Comparison of ENCODE assay signal across 10 cellular contexts in genomic region chr17:15946611-15947120, GRCh38. TPM values are rescaled to one million over a fixed set of nuclear protein-coding genes. Genes with fewer than 3 reads are reported as not detected.
DNase-seq lines count a peak whose midpoint lies in the region; ATAC-seq and TF ChIP-seq lines count a peak whose summit lies in the region.
"Had no signal": no experiment of that assay in that cellular context is flagged by ENCODE, and none has a peak within 500 bp of the region (broad histone marks: within the 10 kb centered on the region; RNA-seq: fewer than 3 reads in every experiment).

No MANE protein-coding gene starts in this region.

- in situ Hi-C loops in brain microvascular endothelial cell (cut with HindIII; ENCODE audit: low pct_ligation_motif_present, low sequenced_read_pairs), result no loop called here

- H3K4me3 ChIP-seq in ACC112 (ENCODE audit: low read depth, low read length), result peak overlapping the region; percentile 97
- H3K4me3 ChIP-seq in HFF-Myc (replicated peaks; ENCODE audit: low read depth, low read length), result peak overlapping the region; percentile 78
- peak overlapping the region; percentile 83 for H3K4me3 ChIP-seq in brain microvascular endothelial cell (ENCODE audit: low read depth, low read length)
- H3K4me3 ChIP-seq in mesenchymal stem cell (ENCODE audit: insufficient read depth in 1 of 2, low read depth in 1 of 2, low read length in 2 of 2), result peak overlapping the region in 1 of 2 experiments; percentile 84

- H3K4me2 ChIP-seq in mesenchymal stem cell (ENCODE audit: low read length, poor library complexity, severe bottlenecking), result peak overlapping the region; percentile 97

- WGBS in mesenchymal stem cell, result 59% methylated on average over 9 of the region's 9 CpGs

- H3K79me2 ChIP-seq in ACC112 (ENCODE audit: control insufficient read depth, insufficient read depth, low read length, unreplicated experiment), result peaks cover 56% of the 10 kb centered on the region

- H3K4me1 ChIP-seq in ACC112 (ENCODE audit: control insufficient read depth, insufficient read depth, low read length, unreplicated experiment) (peaks cover 23% of the 10 kb centered on the region), mesenchymal stem cell (ENCODE audit: control insufficient read depth, insufficient read depth, low read depth, low read length) (peaks cover 43% of the 10 kb centered on the region)

- H2AK5ac ChIP-seq in mesenchymal stem cell (ENCODE audit: low read length, severe bottlenecking), result peak overlapping the region; percentile 86

- peak overlapping the region; percentile 93 for H4K8ac ChIP-seq in mesenchymal stem cell (ENCODE audit: low read length)

- H3K79me1 ChIP-seq in mesenchymal stem cell (replicated peaks; ENCODE audit: low read length, poor library complexity, severe bottlenecking), result peaks cover 20% of the 10 kb centered on the region

- H2BK120ac ChIP-seq in mesenchymal stem cell (ENCODE audit: low read depth, low read length), result peak overlapping the region; percentile 23

- H3K36me3 ChIP-seq in ACC112 (ENCODE audit: insufficient read depth, low read length) (no peaks in the 10 kb centered on the region; the same call in 1 of the 2 replicates), brain microvascular endothelial cell (replicated peaks) (peaks cover 4% of the 10 kb centered on the region), mesenchymal stem cell (ENCODE audit: control insufficient read depth in 1 of 2, insufficient read depth in 2 of 2, low read depth in 1 of 2, low read length in 2 of 2) (peaks cover 0 to 17% of the 10 kb centered on the region in 2 experiments)
- H3K36me3 ChIP-seq: ascending aorta had no signal

- TF ChIP-seq CTCF in HFF-Myc (IDR thresholded peaks at IDR 0.05; ENCODE audit: low read depth, low read length, missing control alignments), result no peak
- TF ChIP-seq CTCF in brain microvascular endothelial cell (IDR thresholded peaks at IDR 0.05; ENCODE audit: low read depth, low read length, missing control alignments), result no peak

- DNase-seq in HFF-Myc (ENCODE audit: extremely low read depth, low read depth), result no peak
- DNase-seq in brain microvascular endothelial cell, result no peak
- DNase-seq in mesenchymal stem cell, result peak; percentile 57
- DNase-seq in NCI-H1417 treated with DMSO at 0.1 percent for 48 hours (lab: John Stamatoyannopoulos, UW), result no peak
- no peak for DNase-seq in NCI-H2196 treated with DMSO at 0.1 percent for 48 hours (lab: John Stamatoyannopoulos, UW; ENCODE audit: unreplicated experiment)
- no peak for DNase-seq in DMS53 (lab: John Stamatoyannopoulos, UW)
- DNase-seq: stimulated activated naive CD8-positive, alpha-beta T cell treated with anti-CD3 and anti-CD28 coated beads, Interleukin-15, amount 100 ng/mL, for 72 hours had no signal

- H3K23ac ChIP-seq in mesenchymal stem cell (ENCODE audit: low read length in 2 of 2), result peak overlapping the region in 1 of 2 experiments; percentile 64

- ATAC-seq in GM19351 (IDR thresholded peaks at IDR 0.05; ENCODE audit: unreplicated experiment), result no peak
- ATAC-seq: stimulated activated naive CD8-positive, alpha-beta T cell treated with anti-CD3 and anti-CD28 coated beads, Interleukin-15, amount 100 ng/mL, for 72 hours had no signal

- H3K9ac ChIP-seq in mesenchymal stem cell (ENCODE audit: low read length), result peak overlapping the region; percentile 86

- peak overlapping the region; percentile 62; the same call in 1 of the 2 replicates for H3K27ac ChIP-seq in ACC112 (ENCODE audit: low read depth, low read length)
- H3K27ac ChIP-seq in brain microvascular endothelial cell, result peak overlapping the region; percentile 75
- peak overlapping the region; percentile 13 for H3K27ac ChIP-seq in mesenchymal stem cell (ENCODE audit: low read length, poor library complexity, severe bottlenecking)
- H3K27ac ChIP-seq: ascending aorta had no signal

- H2BK12ac ChIP-seq in mesenchymal stem cell (ENCODE audit: low read length in 2 of 2), result peak overlapping the region; percentile 18 to 88

- H2AFZ ChIP-seq in ACC112 (ENCODE audit: low read length, unreplicated experiment), result no peak overlapping the region
- H2AFZ ChIP-seq in mesenchymal stem cell (ENCODE audit: low read depth, low read length), result peak overlapping the region; percentile 57

- H2BK15ac ChIP-seq in mesenchymal stem cell (ENCODE audit: low read depth, poor library complexity, severe bottlenecking), result no peak overlapping the region

- peak overlapping the region in 1 of 2 experiments; percentile 93 for H3K14ac ChIP-seq in mesenchymal stem cell (ENCODE audit: low read length in 2 of 2)

- H3K4ac ChIP-seq in mesenchymal stem cell (ENCODE audit: low read depth in 1 of 2, low read length in 2 of 2), result peak overlapping the region in 1 of 2 experiments; percentile 89

- peak overlapping the region; percentile 67 to 86 for H3K18ac ChIP-seq in mesenchymal stem cell (ENCODE audit: low read depth in 1 of 2, low read length in 2 of 2)

- H4K91ac ChIP-seq in mesenchymal stem cell (ENCODE audit: low read length), result peak overlapping the region; percentile 76

- H2BK5ac ChIP-seq in mesenchymal stem cell (ENCODE audit: low read depth, low read length, poor library complexity, severe bottlenecking), result no peak overlapping the region

- H3K9me3 ChIP-seq in mesenchymal stem cell (ENCODE audit: control insufficient read depth, low read length), result no peaks in the 10 kb centered on the region
- H3K9me3 ChIP-seq: ascending aorta had no signal

- H3K27me3 ChIP-seq in ACC112 (ENCODE audit: insufficient read depth, low read length) (no peaks in the 10 kb centered on the region), brain microvascular endothelial cell (replicated peaks) (no peaks in the 10 kb centered on the region), mesenchymal stem cell (ENCODE audit: control insufficient read depth in 1 of 2, insufficient read depth in 1 of 2, low read length in 2 of 2) (peaks cover 0 to 8% of the 10 kb centered on the region in 2 experiments)
- H3K27me3 ChIP-seq: ascending aorta had no signal

RNA-seq across cellular contexts. Expression of gene ADORA2B, which starts 1.7 kb away (rescaled TPM):
- 23.8 TPM for polyA plus RNA-seq in mesenchymal stem cell (2013, experiment 1 of 2)
- 25.7 TPM for polyA plus RNA-seq in mesenchymal stem cell (2013, experiment 2 of 2)

RNA-seq across cellular contexts. Expression of gene ZSWIM7, which starts 52.8 kb away (rescaled TPM):
- 16.4 TPM for polyA plus RNA-seq in mesenchymal stem cell (2013, experiment 1 of 2)
- polyA plus RNA-seq in mesenchymal stem cell (2013, experiment 2 of 2), result 16.5 TPM

RNA-seq across cellular contexts. Expression of gene TTC19, which starts 53.0 kb away (rescaled TPM):
- 14.5 TPM for polyA plus RNA-seq in mesenchymal stem cell (2013, experiment 1 of 2)
- 15.3 TPM for polyA plus RNA-seq in mesenchymal stem cell (2013, experiment 2 of 2)

Comparison
In these comparisons a context has a peak if more than half of its experiments do, and no peak if none do; other contexts are left out.
1. H3K27ac ChIP-seq: peak in every context shown above with its lines; median percentile 75 in brain microvascular endothelial cell; 62 in ACC112; 13 in mesenchymal stem cell.